14 cellular contexts compared by ENCODE assay signal in genomic region chr5:107554776-107555424, GRCh38.
DNase-seq lines count a peak whose midpoint lies in the region; ATAC-seq and TF ChIP-seq lines count a peak whose summit lies in the region.
"Had no signal": no experiment of that assay in that cellular context is flagged by ENCODE, and none has a peak within 500 bp of the region (broad histone marks: within the 10 kb centered on the region; RNA-seq: fewer than 3 reads in every experiment).

No MANE protein-coding gene starts in this region.

- no peak overlapping the region for H4K91ac ChIP-seq in mesenchymal stem cell (ENCODE audit: low read length)

- no peak overlapping the region for H3K23ac ChIP-seq in mesenchymal stem cell (ENCODE audit: low read length in 2 of 2)

- H3K27me3 ChIP-seq in breast epithelium (no peaks in the 10 kb centered on the region), mesenchymal stem cell (ENCODE audit: control insufficient read depth in 1 of 2, insufficient read depth in 1 of 2, low read length in 2 of 2) (no peaks in the 10 kb centered on the region)
- H3K27me3 ChIP-seq: spleen, suprapubic skin had no signal

- peak overlapping the region; percentile 33 to 45 for H3K27ac ChIP-seq in breast epithelium
- H3K27ac ChIP-seq in mesenchymal stem cell (ENCODE audit: low read length, poor library complexity, severe bottlenecking): peak overlapping the region; percentile 78
- H3K27ac ChIP-seq: spleen, suprapubic skin had no signal

- TF ChIP-seq CTCF in breast epithelium (IDR thresholded peaks at IDR 0.05): no peak

- DNase-seq in NCI-H69 (lab: John Stamatoyannopoulos, UW): peak; percentile 68
- DNase-seq in breast epithelium (ENCODE audit: low spot score in 2 of 2): no peak
- no peak for DNase-seq in mesenchymal stem cell
- DNase-seq: activated CD4-positive, alpha-beta T cell treated with anti-CD3 and anti-CD28 coated beads, Interleukin-2, amount 10 ng/mL, durations not matched to agents 7 days and 5 days; effector memory CD4-positive, alpha-beta T cell; naive thymus-derived CD8-positive, alpha-beta T cell; NCI-H1417 treated with DMSO at 0.1 percent for 48 hours; spleen had no signal

- no peak overlapping the region for H2BK5ac ChIP-seq in mesenchymal stem cell (ENCODE audit: low read depth, low read length, poor library complexity, severe bottlenecking)

- ATAC-seq in GM18868 (IDR thresholded peaks at IDR 0.05; ENCODE audit: unreplicated experiment) (peak; percentile 32), HG03571 (IDR thresholded peaks at IDR 0.05; ENCODE audit: unreplicated experiment) (no peak), HG02938 (IDR thresholded peaks at IDR 0.05; ENCODE audit: unreplicated experiment) (no peak), GM21529 (IDR thresholded peaks at IDR 0.05; ENCODE audit: unreplicated experiment) (no peak), HG03565 (IDR thresholded peaks at IDR 0.05; ENCODE audit: unreplicated experiment) (no peak)
- ATAC-seq: naive thymus-derived CD8-positive, alpha-beta T cell had no signal

- no peak overlapping the region for H2BK12ac ChIP-seq in mesenchymal stem cell (ENCODE audit: low read length in 2 of 2)

- peak overlapping the region; percentile 27 for H3K4me2 ChIP-seq in mesenchymal stem cell (ENCODE audit: low read length, poor library complexity, severe bottlenecking)

- H3K79me1 ChIP-seq in mesenchymal stem cell (replicated peaks; ENCODE audit: low read length, poor library complexity, severe bottlenecking): peaks cover 7% of the 10 kb centered on the region

- peak overlapping the region; percentile 19 for H2BK120ac ChIP-seq in mesenchymal stem cell (ENCODE audit: low read depth, low read length)

- H4K8ac ChIP-seq in mesenchymal stem cell (ENCODE audit: low read length): no peak overlapping the region

- H3K4ac ChIP-seq in mesenchymal stem cell (ENCODE audit: low read depth in 1 of 2, low read length in 2 of 2): no peak overlapping the region

- peak overlapping the region; percentile 23 for H2BK15ac ChIP-seq in mesenchymal stem cell (ENCODE audit: low read depth, poor library complexity, severe bottlenecking)

- H3K9me3 ChIP-seq in breast epithelium: no peaks in the 10 kb centered on the region
- no peaks in the 10 kb centered on the region for H3K9me3 ChIP-seq in mesenchymal stem cell (ENCODE audit: control insufficient read depth, low read length)
- H3K9me3 ChIP-seq: spleen, suprapubic skin had no signal

- no peak overlapping the region for H3K14ac ChIP-seq in mesenchymal stem cell (ENCODE audit: low read length in 2 of 2)

- no peak for TF ChIP-seq POLR2A in breast epithelium (IDR thresholded peaks at IDR 0.05)

- no peak overlapping the region for H3K9ac ChIP-seq in mesenchymal stem cell (ENCODE audit: low read length)

- no peak overlapping the region for H3K4me3 ChIP-seq in breast epithelium
- H3K4me3 ChIP-seq in mesenchymal stem cell (ENCODE audit: insufficient read depth in 1 of 2, low read depth in 1 of 2, low read length in 2 of 2): no peak overlapping the region
- H3K4me3 ChIP-seq: spleen, suprapubic skin had no signal

- WGBS in mesenchymal stem cell: 96% methylated on average over 6 of the region's 7 CpGs

- no peak overlapping the region for H3K18ac ChIP-seq in mesenchymal stem cell (ENCODE audit: low read depth in 1 of 2, low read length in 2 of 2)

- H2AFZ ChIP-seq in mesenchymal stem cell (ENCODE audit: low read depth, low read length): no peak overlapping the region

- intact Hi-C loops in breast epithelium (cut with DNase I; ENCODE audit: low total_unique reads): no loop called here

- H3K36me3 ChIP-seq in breast epithelium (no peaks in the 10 kb centered on the region), mesenchymal stem cell (ENCODE audit: control insufficient read depth in 1 of 2, insufficient read depth in 2 of 2, low read depth in 1 of 2, low read length in 2 of 2) (no peaks in the 10 kb centered on the region)
- H3K36me3 ChIP-seq: spleen, suprapubic skin had no signal

- H2AK5ac ChIP-seq in mesenchymal stem cell (ENCODE audit: low read length, severe bottlenecking): peak overlapping the region; percentile 92

- no peaks in the 10 kb centered on the region for H3K4me1 ChIP-seq in breast epithelium
- peaks cover 14% of the 10 kb centered on the region for H3K4me1 ChIP-seq in mesenchymal stem cell (ENCODE audit: control insufficient read depth, insufficient read depth, low read depth, low read length)
- H3K4me1 ChIP-seq: spleen had no signal
